In genomic region chr2:27067385-27067784, GRCh38 we compare ENCODE assay signal across 27 cellular contexts. TPM values are rescaled to one million over a fixed set of nuclear protein-coding genes. Genes with fewer than 3 reads are reported as not detected.
DNase-seq lines count a peak whose midpoint lies in the region; ATAC-seq and TF ChIP-seq lines count a peak whose summit lies in the region.
"Had no signal": no experiment of that assay in that cellular context is flagged by ENCODE, and none has a peak within 500 bp of the region (broad histone marks: within the 10 kb centered on the region; RNA-seq: fewer than 3 reads in every experiment).

No MANE protein-coding gene starts in this region.

- H3F3A ChIP-seq in PC-3 (ENCODE audit: low read length, unreplicated experiment): no peaks in the 10 kb centered on the region

- POLR2A ChIA-PET in naive thymus-derived CD8-positive, alpha-beta T cell (lab: Charles Lee): interaction anchor here (0.9 to 13.8 kb wide), 3 partner anchors 11 to 30 kb away, joined by 6 to 270 read pairs (median 197); partner anchors contain the start of genes AGBL5, EMILIN1 and KHK
- POLR2A ChIA-PET in PC-3 (lab: Charles Lee; ENCODE audit: unreplicated experiment): no interaction called here

- no peaks in the 10 kb centered on the region for H3K9me3 ChIP-seq in PC-3 (ENCODE audit: low read length)
- H3K9me3 ChIP-seq: HAP-1 had no signal

- no peaks in the 10 kb centered on the region for H3K27me3 Mint-ChIP-seq in T-helper 2 cell treated with Interferon-gamma antibody and Interleukin-4, amounts not matched to agents 5 μg/mL and 100 μg/mL, for 36 hours (ENCODE audit: low read depth)
- H3K27me3 Mint-ChIP-seq in activated naive CD8-positive, alpha-beta T cell: no peaks in the 10 kb centered on the region
- H3K27me3 Mint-ChIP-seq in activated naive CD8-positive, alpha-beta T cell treated with anti-CD3 and anti-CD28 coated beads, Interleukin-2, amount 50 U/mL, for 24 hours: no peaks in the 10 kb centered on the region
- H3K27me3 Mint-ChIP-seq in naive thymus-derived CD8-positive, alpha-beta T cell: no peaks in the 10 kb centered on the region
- peaks cover 3% of the 10 kb centered on the region for H3K27me3 Mint-ChIP-seq in nephron progenitor cell (ENCODE audit: low read depth, poor library complexity)
- H3K27me3 Mint-ChIP-seq: B cell; CD8-positive, alpha-beta memory T cell had no signal

- H4K20me1 ChIP-seq in PC-3 (ENCODE audit: low read length): no peaks in the 10 kb centered on the region

- peaks cover 17% of the 10 kb centered on the region for H3K36me3 ChIP-seq in PC-3 (ENCODE audit: low read depth, low read length)

- peaks cover 38% of the 10 kb centered on the region for H3K79me2 ChIP-seq in PC-3 (ENCODE audit: low read length)

- no peak for TF ChIP-seq CTCF in nephron progenitor cell (IDR thresholded peaks at IDR 0.05)
- TF ChIP-seq CTCF in PC-3 (conservative IDR thresholded peaks at IDR 0.05; ENCODE audit: low read depth, low read length): no peak

- H3K9me2 ChIP-seq in PC-3 (replicated peaks; ENCODE audit: low read length): no peaks in the 10 kb centered on the region

- H3K9ac ChIP-seq in PC-3 (ENCODE audit: low read length): no peak overlapping the region

- no peak overlapping the region for H2AFZ ChIP-seq in PC-3 (ENCODE audit: low read length)

- H3K4me1 Mint-ChIP-seq in T-helper 2 cell treated with Interferon-gamma antibody and Interleukin-4, amounts not matched to agents 5 μg/mL and 100 μg/mL, for 36 hours (ENCODE audit: low read depth): peaks cover 37% of the 10 kb centered on the region
- peaks cover 44% of the 10 kb centered on the region for H3K4me1 Mint-ChIP-seq in activated naive CD8-positive, alpha-beta T cell (ENCODE audit: low read depth)
- peaks cover 32% of the 10 kb centered on the region for H3K4me1 Mint-ChIP-seq in activated naive CD8-positive, alpha-beta T cell treated with anti-CD3 and anti-CD28 coated beads, Interleukin-2, amount 50 U/mL, for 24 hours
- peaks cover 32 to 67% (median 53%) of the 10 kb centered on the region in 4 donors for H3K4me1 Mint-ChIP-seq in naive thymus-derived CD8-positive, alpha-beta T cell
- H3K4me1 Mint-ChIP-seq in nephron progenitor cell: peaks cover 38% of the 10 kb centered on the region

- CTCF ChIA-PET in PC-3 (lab: Charles Lee): no interaction called here

- no peak for ATAC-seq in activated naive CD8-positive, alpha-beta T cell treated with anti-CD3 and anti-CD28 coated beads, Interleukin-2, amount 50 U/mL, for 24 hours
- ATAC-seq in naive thymus-derived CD8-positive, alpha-beta T cell: no peak
- ATAC-seq in PC-3: no peak
- ATAC-seq: GM12878 had no signal

- no peak overlapping the region for H3K4me3 ChIP-seq in PC-3 (ENCODE audit: low read length)
- H3K4me3 ChIP-seq: GM12878, HAP-1 had no signal

- H3K27ac Mint-ChIP-seq in T-helper 2 cell treated with Interferon-gamma antibody and Interleukin-4, amounts not matched to agents 5 μg/mL and 100 μg/mL, for 36 hours: peak overlapping the region; percentile 41
- peak overlapping the region; percentile 50 for H3K27ac Mint-ChIP-seq in activated naive CD8-positive, alpha-beta T cell
- no peak overlapping the region for H3K27ac Mint-ChIP-seq in activated naive CD8-positive, alpha-beta T cell treated with anti-CD3 and anti-CD28 coated beads, Interleukin-2, amount 50 U/mL, for 24 hours
- peak overlapping the region in 6 of 10 donors; percentile 33 to 81 (median 50) for H3K27ac Mint-ChIP-seq in naive thymus-derived CD8-positive, alpha-beta T cell
- no peak overlapping the region for H3K27ac Mint-ChIP-seq in nephron progenitor cell
- H3K27ac Mint-ChIP-seq: B cell had no signal

- intact Hi-C loops in PC-3 (cut with micrococcal nuclease): no loop called here

- no peak overlapping the region for H3K27ac ChIP-seq in PC-3 (ENCODE audit: low read length)
- H3K27ac ChIP-seq: 22Rv1, C4-2B had no signal

- no peak overlapping the region for H3K4me2 ChIP-seq in PC-3 (ENCODE audit: low read length)

- peaks cover 54% of the 10 kb centered on the region for H3K36me3 Mint-ChIP-seq in T-helper 2 cell treated with Interferon-gamma antibody and Interleukin-4, amounts not matched to agents 5 μg/mL and 100 μg/mL, for 36 hours (ENCODE audit: low read depth)
- peaks cover 8% of the 10 kb centered on the region for H3K36me3 Mint-ChIP-seq in activated naive CD8-positive, alpha-beta T cell
- H3K36me3 Mint-ChIP-seq in activated naive CD8-positive, alpha-beta T cell treated with anti-CD3 and anti-CD28 coated beads, Interleukin-2, amount 50 U/mL, for 24 hours (ENCODE audit: low read depth): peaks cover 42% of the 10 kb centered on the region
- H3K36me3 Mint-ChIP-seq in naive thymus-derived CD8-positive, alpha-beta T cell: peaks cover 0 to 46% (median 0%) of the 10 kb centered on the region in 3 donors
- peaks cover 77% of the 10 kb centered on the region for H3K36me3 Mint-ChIP-seq in nephron progenitor cell (ENCODE audit: low read depth)

- DNase-seq in T-helper 2 cell treated with Interferon-gamma antibody and Interleukin-4, amounts not matched to agents 5 μg/mL and 100 μg/mL, for 36 hours (ENCODE audit: low spot score): no peak
- no peak for DNase-seq in T-helper 2 cell
- DNase-seq in activated naive CD8-positive, alpha-beta T cell treated with anti-CD3 and anti-CD28 coated beads, Interleukin-2, amount 50 U/mL, for 24 hours: no peak
- no peak for DNase-seq in naive thymus-derived CD8-positive, alpha-beta T cell
- DNase-seq in nephron progenitor cell: no peak
- no peak for DNase-seq in PC-3
- DNase-seq: CD8-positive, alpha-beta memory T cell; DMS 273 treated with DMSO at 0.1 percent for 48 hours; DMS79; EL; GDM1; GOT3; HFFc6; KBM-7; NCI-H1105 treated with DMSO at 0.1 percent for 48 hours; NCI-H146; NCI-H2029; NCI-H446; NCI-H526; Right ventricle myocardium superior; RPMI8226 had no signal

- H3K4me3 Mint-ChIP-seq in T-helper 2 cell treated with Interferon-gamma antibody and Interleukin-4, amounts not matched to agents 5 μg/mL and 100 μg/mL, for 36 hours: no peak overlapping the region
- H3K4me3 Mint-ChIP-seq in activated naive CD8-positive, alpha-beta T cell: no peak overlapping the region
- no peak overlapping the region for H3K4me3 Mint-ChIP-seq in activated naive CD8-positive, alpha-beta T cell treated with anti-CD3 and anti-CD28 coated beads, Interleukin-2, amount 50 U/mL, for 24 hours
- H3K4me3 Mint-ChIP-seq in naive thymus-derived CD8-positive, alpha-beta T cell: no peak overlapping the region
- H3K4me3 Mint-ChIP-seq in nephron progenitor cell: no peak overlapping the region
- H3K4me3 Mint-ChIP-seq: B cell, HFFc6 had no signal

- BruUV-seq in PC-3 (replicated peaks; lab: Mats Ljungman, UMichigan): no TSS peak

- no peaks in the 10 kb centered on the region for H3K9me3 Mint-ChIP-seq in T-helper 2 cell treated with Interferon-gamma antibody and Interleukin-4, amounts not matched to agents 5 μg/mL and 100 μg/mL, for 36 hours
- H3K9me3 Mint-ChIP-seq in activated naive CD8-positive, alpha-beta T cell (ENCODE audit: low read depth): no peaks in the 10 kb centered on the region
- no peaks in the 10 kb centered on the region for H3K9me3 Mint-ChIP-seq in activated naive CD8-positive, alpha-beta T cell treated with anti-CD3 and anti-CD28 coated beads, Interleukin-2, amount 50 U/mL, for 24 hours
- no peaks in the 10 kb centered on the region for H3K9me3 Mint-ChIP-seq in naive thymus-derived CD8-positive, alpha-beta T cell
- H3K9me3 Mint-ChIP-seq in nephron progenitor cell: no peaks in the 10 kb centered on the region
- H3K9me3 Mint-ChIP-seq: CD8-positive, alpha-beta memory T cell; HFFc6 had no signal

- H3K27me3 ChIP-seq in PC-3 (ENCODE audit: low read length): no peaks in the 10 kb centered on the region

- peaks cover 12% of the 10 kb centered on the region for H3K4me1 ChIP-seq in PC-3 (ENCODE audit: insufficient read depth, low read length)

RNA-seq across cellular contexts. Expression of gene OST4, which starts 4.1 kb away (rescaled TPM):
- 100 to 1,000 TPM; 246 to 268 TPM for total RNA-seq in naive thymus-derived CD8-positive, alpha-beta T cell
- polyA plus RNA-seq in naive thymus-derived CD8-positive, alpha-beta T cell: 100 to 1,000 TPM; 827 to 916 (median 901) TPM
- 244 and 258 TPM in 2 replicates for total RNA-seq in PC-3 (2014; rRNA removed)

RNA-seq across cellular contexts. Expression of gene EMILIN1, which starts 11.0 kb away (rescaled TPM):
- under 1 TPM; 0.41 to 0.86 TPM for total RNA-seq in naive thymus-derived CD8-positive, alpha-beta T cell
- polyA plus RNA-seq in naive thymus-derived CD8-positive, alpha-beta T cell: 1 to 10 TPM in 1 of 3 donors, under 1 TPM in 2; 0.90 to 1.1 (median 0.98) TPM
- total RNA-seq in PC-3 (2014; rRNA removed): 0.69 and 0.75 TPM in 2 replicates

RNA-seq across cellular contexts. Expression of gene AGBL5, which starts 15.9 kb away (rescaled TPM):
- 10 to 100 TPM; 13.2 to 15.8 TPM for total RNA-seq in naive thymus-derived CD8-positive, alpha-beta T cell
- polyA plus RNA-seq in naive thymus-derived CD8-positive, alpha-beta T cell: 1 to 10 TPM; 7.9 to 9.3 (median 8.2) TPM
- 14.1 and 19.2 TPM in 2 replicates for total RNA-seq in PC-3 (2014; rRNA removed)

RNA-seq across cellular contexts. Expression of gene KHK, which starts 19.2 kb away (rescaled TPM):
- total RNA-seq in naive thymus-derived CD8-positive, alpha-beta T cell: 1 to 10 TPM; 6.3 to 7.2 TPM
- 1 to 10 TPM; 6.0 to 8.9 (median 6.1) TPM for polyA plus RNA-seq in naive thymus-derived CD8-positive, alpha-beta T cell
- total RNA-seq in PC-3 (2014; rRNA removed): 10.6 and 11.0 TPM in 2 replicates

RNA-seq across cellular contexts. Expression of gene TMEM214, which starts 34.6 kb away (rescaled TPM):
- total RNA-seq in naive thymus-derived CD8-positive, alpha-beta T cell: 10 to 100 TPM; 60.0 to 60.9 TPM
- 10 to 100 TPM; 19.4 to 25.8 (median 20.8) TPM for polyA plus RNA-seq in naive thymus-derived CD8-positive, alpha-beta T cell
- total RNA-seq in PC-3 (2014; rRNA removed): 43.0 and 56.1 TPM in 2 replicates

Comparison
In these comparisons a context has a peak if more than half of its experiments do, and no peak if none do; other contexts are left out.
1. H3K27ac Mint-ChIP-seq: peak in T-helper 2 cell treated with Interferon-gamma antibody and Interleukin-4, amounts not matched to agents 5 μg/mL and 100 μg/mL, for 36 hours (single experiment), activated naive CD8-positive, alpha-beta T cell (single experiment) and naive thymus-derived CD8-positive, alpha-beta T cell (6 of 10); none in activated naive CD8-positive, alpha-beta T cell treated with anti-CD3 and anti-CD28 coated beads, Interleukin-2, amount 50 U/mL, for 24 hours (single experiment) and nephron progenitor cell (single experiment).